ENCODE assay signal across 24 cellular contexts in genomic region chrX:87017210-87017609, GRCh38.
"Had no signal": no experiment of that assay in that cellular context is flagged by ENCODE, and none has a peak within 500 bp of the region (broad histone marks: within the 10 kb centered on the region; RNA-seq: fewer than 3 reads in every experiment).

No MANE protein-coding gene starts in this region.

- H3K27me3 ChIP-seq: colonic mucosa, esophagus squamous epithelium, gastroesophageal sphincter, heart left ventricle, hepatocyte, left lung had no signal

- H2AFZ ChIP-seq: hepatocyte had no signal

- FAIRE-seq: endometrium, frontal cortex had no signal

- H3K4me3 ChIP-seq: colonic mucosa, esophagus squamous epithelium, gastroesophageal sphincter, heart left ventricle, hepatocyte, left lung, lower lobe of right lung, mucosa of descending colon had no signal

- H3K9me3 ChIP-seq: colonic mucosa, esophagus squamous epithelium, gastroesophageal sphincter, lower lobe of right lung had no signal

- H3K4me2 ChIP-seq: hepatocyte had no signal

- H3K79me2 ChIP-seq: hepatocyte had no signal

- DNase-seq: colonic mucosa; cortex of kidney; effector CD8-positive, alpha-beta T cell; effector memory CD8-positive, alpha-beta T cell; endodermal cell; erythroblast; esophagus squamous epithelium; foreskin fibroblast; heart left ventricle; immature natural killer cell; islet precursor cell; left cardiac atrium; left ventricle myocardium superior; lower lobe of right lung; mesenchymal stem cell; naive B cell had no signal

- H3K27ac ChIP-seq: colonic mucosa, epithelial cell of prostate, esophagus squamous epithelium, gastroesophageal sphincter, heart left ventricle, hepatocyte, left lung, lower lobe of right lung had no signal

- H3K36me3 ChIP-seq: colonic mucosa, esophagus squamous epithelium, gastroesophageal sphincter, heart left ventricle, left lung, lower lobe of right lung had no signal

- ATAC-seq: effector memory CD8-positive, alpha-beta T cell; esophagus mucosa; gastroesophageal sphincter; heart left ventricle; left cardiac atrium; left lung; left ventricle myocardium superior; lower lobe of right lung; mucosa of descending colon had no signal

- H3K4me1 ChIP-seq: colonic mucosa, esophagus squamous epithelium, gastroesophageal sphincter, heart left ventricle, left lung, lower lobe of right lung had no signal
